Comparison of ENCODE assay signal across 1 cellular context in genomic region chr11:95923730-95924413, GRCh38.
TF ChIP-seq lines count a peak whose summit lies in the region.

Gene MTMR2 (minus strand): TSS chr11:95924107. CDS start chr11:95923954, 153 bp downstream.

TF ChIP-seq in K562, 482 proteins besides CTCF, POLR2A, EP300 and RAD21 (continued from another document and continues in another):
- peak in 1 of 2 experiments; percentile 76; a peak in 1 of 4 replicates for TF ChIP-seq KDM4B (IDR thresholded peaks at IDR 0.05; ENCODE audit: borderline replicate concordance in 2 of 2, low read depth in 1 of 2)
- TF ChIP-seq POLR2AphosphoS5 (IDR thresholded peaks at IDR 0.05; ENCODE audit: control insufficient read depth, insufficient read depth, low read depth, low read length) = peak; percentile 93
- TF ChIP-seq L3MBTL2 (IDR thresholded peaks at IDR 0.05) = peak; percentile 85
- peak; percentile 84; the same call in 1 of the 2 replicates for TF ChIP-seq POLR2AphosphoS2 (IDR thresholded peaks at IDR 0.05; ENCODE audit: low read length)
- peak; percentile 84 for TF ChIP-seq ZNF143 (CRISPR knock-in tag; IDR thresholded peaks at IDR 0.05)
- TF ChIP-seq NCOR1 (IDR thresholded peaks at IDR 0.05) = 0 out of 2 replicates have a peak, but pooled peaks have one; percentile 6
- no peak for TF ChIP-seq ZBED1 (IDR thresholded peaks at IDR 0.05)
- peak; percentile 98 for TF ChIP-seq SIN3B (IDR thresholded peaks at IDR 0.05; ENCODE audit: low read depth)
- peak; percentile 47; the same call in 1 of the 2 replicates for TF ChIP-seq SP1 (CRISPR knock-in tag; IDR thresholded peaks at IDR 0.05)
- TF ChIP-seq SRF (CRISPR knock-in tag; IDR thresholded peaks at IDR 0.05) = 0 out of 4 replicates have a peak, but pooled peaks of 1 of the 2 experiments have one; percentile 19
- TF ChIP-seq ZNF384 (IDR thresholded peaks at IDR 0.05; ENCODE audit: low read depth, low read length) = 0 out of 2 replicates have a peak, but pooled peaks have one; percentile 22
- peak; percentile 78 for TF ChIP-seq THRB (CRISPR knock-in tag; conservative IDR thresholded peaks at IDR 0.05)
- peak; percentile 40; the same call in 1 of the 2 replicates for TF ChIP-seq THAP7 (CRISPR knock-in tag; IDR thresholded peaks at IDR 0.05)
- TF ChIP-seq LEF1 (IDR thresholded peaks at IDR 0.05) = no peak
- TF ChIP-seq YY1 (IDR thresholded peaks at IDR 0.05; ENCODE audit: borderline replicate concordance in 1 of 3, control insufficient read depth in 1 of 3, extremely low read depth in 1 of 3, insufficient read depth in 3 of 3, insufficient read length in 1 of 3, insufficient replicate concordance in 2 of 3, low read depth in 1 of 3, low read length in 2 of 3) = peak; percentile 66 to 95 (median 93)
- TF ChIP-seq LCOR (CRISPR knock-in tag; IDR thresholded peaks at IDR 0.05) = peak; percentile 82
- TF ChIP-seq ARID2 (IDR thresholded peaks at IDR 0.05) = 0 out of 2 replicates have a peak, but pooled peaks have one; percentile 41
- peak; percentile 63; the same call in 1 of the 2 replicates for TF ChIP-seq ZNF449 (CRISPR knock-in tag; IDR thresholded peaks at IDR 0.05)
- TF ChIP-seq ARID4B (CRISPR knock-in tag; IDR thresholded peaks at IDR 0.05) = peak; percentile 56; the same call in 1 of the 2 replicates
- 0 out of 2 replicates have a peak, but pooled peaks have one; percentile 60 for TF ChIP-seq SRSF3 (IDR thresholded peaks at IDR 0.05; ENCODE audit: insufficient read depth, low read length)
- peak; percentile 75 for TF ChIP-seq E2F4 (CRISPR knock-in tag; IDR thresholded peaks at IDR 0.05; ENCODE audit: low read depth)
- peak; percentile 80 for TF ChIP-seq CCNT2 (IDR thresholded peaks at IDR 0.05; ENCODE audit: borderline replicate concordance, extremely low read depth, insufficient read length, low read depth, low read length)
- TF ChIP-seq SMAD4 (CRISPR knock-in tag; conservative IDR thresholded peaks at IDR 0.05) = peak; percentile 62
- TF ChIP-seq RBBP5 (IDR thresholded peaks at IDR 0.05; ENCODE audit: borderline replicate concordance, insufficient read depth, low read length, poor library complexity, severe bottlenecking) = peak; percentile 100
- TF ChIP-seq GABPA (tag; conservative IDR thresholded peaks at IDR 0.05; ENCODE audit: low read depth) = peak; percentile 90
- TF ChIP-seq ZC3H11A (IDR thresholded peaks at IDR 0.05; ENCODE audit: low read depth, low read length) = peak; percentile 32; the same call in 1 of the 2 replicates
- 0 out of 2 replicates have a peak, but pooled peaks have one; percentile 58 for TF ChIP-seq ERF (CRISPR knock-in tag; IDR thresholded peaks at IDR 0.05)
- TF ChIP-seq ZNF239 (CRISPR knock-in tag; IDR thresholded peaks at IDR 0.05) = peak; percentile 5; the same call in 1 of the 2 replicates
- TF ChIP-seq ZBTB9 (CRISPR knock-in tag; IDR thresholded peaks at IDR 0.05) = peak; percentile 64; the same call in 1 of the 2 replicates
- peak; percentile 79 to 94 for TF ChIP-seq E2F6 (IDR thresholded peaks at IDR 0.05; ENCODE audit: borderline replicate concordance in 1 of 2, extremely low read depth in 1 of 2, insufficient read depth in 1 of 2, insufficient read length in 1 of 2, low read depth in 1 of 2, low read length in 1 of 2, poor library complexity in 1 of 2, severe bottlenecking in 1 of 2)
- peak; percentile 88 for TF ChIP-seq CBX1 (IDR thresholded peaks at IDR 0.05; ENCODE audit: low read depth)
- no peak for TF ChIP-seq SPI1 (IDR thresholded peaks at IDR 0.05; ENCODE audit: borderline replicate concordance, low read depth, low read length)
- TF ChIP-seq ZMIZ1 (IDR thresholded peaks at IDR 0.05; ENCODE audit: low read depth in 2 of 2, low read length in 2 of 2) = peak in 1 of 2 experiments; percentile 74; a peak in 2 of 4 replicates
